In genomic region chr18:71075147-71075546, GRCh38 we compare ENCODE assay signal across 21 cellular contexts.
"Had no signal": no experiment of that assay in that cellular context is flagged by ENCODE, and none has a peak within 500 bp of the region (broad histone marks: within the 10 kb centered on the region; RNA-seq: fewer than 3 reads in every experiment).

No MANE protein-coding gene starts in this region.

- H3K27ac ChIP-seq: colonic mucosa, heart left ventricle, neutrophil, right atrium auricular region, stomach, thoracic aorta, transverse colon had no signal

- FAIRE-seq: frontal cortex, islet of Langerhans, small intestine had no signal

- H3K4me1 ChIP-seq: colonic mucosa, heart left ventricle, right atrium auricular region, stomach, transverse colon had no signal

- DNase-seq: colonic mucosa; effector CD4-positive, alpha-beta T cell; heart left ventricle; hypothalamus; mammary epithelial cell; mucosa of descending colon; naive thymus-derived CD8-positive, alpha-beta T cell; posterior cingulate gyrus; small intestine; stimulated activated CD4-positive, alpha-beta T cell treated with anti-CD3 and anti-CD28 coated beads, Interleukin-12 subunit alpha, Interleukin-12 subunit beta, amount 100 ng/mL, for 4 hours; stimulated activated naive CD4-positive, alpha-beta T cell; stomach; substantia nigra; transverse colon had no signal

- H3K36me3 ChIP-seq: colonic mucosa, heart left ventricle, neutrophil, right atrium auricular region, stomach, thoracic aorta, transverse colon had no signal

- H3K4me3 ChIP-seq: colonic mucosa, heart left ventricle, mucosa of descending colon, right atrium auricular region, stomach, thoracic aorta, transverse colon had no signal

- H3K9me3 ChIP-seq: colonic mucosa, heart left ventricle, mucosa of descending colon, neutrophil, right atrium auricular region, thoracic aorta, transverse colon had no signal

- H3K27me3 ChIP-seq: colonic mucosa, heart left ventricle, neutrophil, right atrium auricular region, stomach, transverse colon had no signal

- ATAC-seq: esophagus mucosa; heart left ventricle; left lobe of liver; mucosa of descending colon; naive thymus-derived CD8-positive, alpha-beta T cell had no signal
